Comparison of ENCODE assay signal across 13 cellular contexts in genomic region chr1:153640213-153640612, GRCh38. TPM values are rescaled to one million over a fixed set of nuclear protein-coding genes. Genes with fewer than 3 reads are reported as not detected.
DNase-seq lines count a peak whose midpoint lies in the region; ATAC-seq and TF ChIP-seq lines count a peak whose summit lies in the region.
"Not testable (repeated sequence)": the region's sequence is repeated elsewhere in the genome, so short reads cannot be mapped to it uniquely, and the experiment has no call there.
"Had no signal": no experiment of that assay in that cellular context is flagged by ENCODE, and none has a peak within 500 bp of the region (broad histone marks: within the 10 kb centered on the region; RNA-seq: fewer than 3 reads in every experiment).

No MANE protein-coding gene starts in this region.

- CTCF ChIA-PET in activated CD8-positive, alpha-beta T cell treated with anti-CD3 and anti-CD28 coated beads for 36 hours (lab: Charles Lee) = interaction anchor here (1.4 to 5.5 kb wide), 3 partner anchors 12 to 129 kb away, joined by 3 to 21 read pairs (median 4); no protein-coding TSS in a partner anchor

- H3K4me1 Mint-ChIP-seq in activated CD8-positive, alpha-beta T cell treated with anti-CD3 and anti-CD28 coated beads for 36 hours (ENCODE audit: low read depth) = peaks cover 55% of the 10 kb centered on the region
- H3K4me1 Mint-ChIP-seq in activated naive CD8-positive, alpha-beta T cell (ENCODE audit: low read depth) = peaks cover 65% of the 10 kb centered on the region
- peaks cover 34% of the 10 kb centered on the region for H3K4me1 Mint-ChIP-seq in stimulated activated effector memory CD8-positive, alpha-beta T cell treated with anti-CD3 and anti-CD28 coated beads, Interleukin-12 subunit alpha, Interleukin-12 subunit beta, amount 100 ng/mL, for 72 hours

- H3K36me3 Mint-ChIP-seq in activated CD8-positive, alpha-beta T cell treated with anti-CD3 and anti-CD28 coated beads for 36 hours (ENCODE audit: low read depth) = peaks cover 78% of the 10 kb centered on the region
- H3K36me3 Mint-ChIP-seq in activated naive CD8-positive, alpha-beta T cell = peaks cover 16% of the 10 kb centered on the region
- peaks cover 100% of the 10 kb centered on the region for H3K36me3 Mint-ChIP-seq in stimulated activated effector memory CD8-positive, alpha-beta T cell treated with anti-CD3 and anti-CD28 coated beads, Interleukin-12 subunit alpha, Interleukin-12 subunit beta, amount 100 ng/mL, for 72 hours

- 91 to 94% methylated on average over 5 of the region's 5 CpGs for WGBS in heart right ventricle, 2 donors
- WGBS in psoas muscle, 3 donors = 50 to 80% (median 61%) methylated on average over 5 of the region's 5 CpGs

- H3K27ac ChIP-seq in heart right ventricle = peak overlapping the region in 6 of 10 donors; percentile 73 to 100 (median 100)
- H3K27ac ChIP-seq in left lung = not testable (repeated sequence)
- peak overlapping the region; percentile 100 for H3K27ac ChIP-seq in psoas muscle

- not testable (repeated sequence) for H3K4me3 Mint-ChIP-seq in activated CD8-positive, alpha-beta T cell treated with anti-CD3 and anti-CD28 coated beads for 36 hours; activated naive CD8-positive, alpha-beta T cell; stimulated activated effector memory CD8-positive, alpha-beta T cell treated with anti-CD3 and anti-CD28 coated beads, Interleukin-12 subunit alpha, Interleukin-12 subunit beta, amount 100 ng/mL, for 72 hours

- POLR2A ChIA-PET in activated CD8-positive, alpha-beta T cell treated with anti-CD3 and anti-CD28 coated beads for 36 hours (lab: Charles Lee) = interaction anchor here (0.6 to 6.3 kb wide), 5 partner anchors 10 to 27 kb away, joined by 3 to 72 read pairs (median 4); partner anchors contain the start of gene SNAPIN

- DNase-seq in activated CD8-positive, alpha-beta T cell treated with anti-CD3 and anti-CD28 coated beads for 36 hours; heart right ventricle; left lung; psoas muscle; stimulated activated effector memory CD8-positive, alpha-beta T cell treated with anti-CD3 and anti-CD28 coated beads, Interleukin-12 subunit alpha, Interleukin-12 subunit beta, amount 100 ng/mL, for 72 hours (ENCODE audit: low spot score in 2 of 2): not testable (repeated sequence)
- DNase-seq in activated effector memory CD4-positive, alpha-beta T cell treated with anti-CD3 and anti-CD28 coated beads, Interleukin-2, amount 50 U/mL, for 16 hours = peak; percentile 8

- intact Hi-C loops in activated CD8-positive, alpha-beta T cell treated with anti-CD3 and anti-CD28 coated beads for 36 hours (cut with micrococcal nuclease); heart right ventricle (cut with DNase I); left lung (cut with DNase I): not testable (repeated sequence)
- intact Hi-C loops in psoas muscle (cut with DNase I) = loop anchor here in 1 of 2 donors (1.0 kb wide), 1 partner anchor 9 kb away; no protein-coding TSS in a partner anchor

- not testable (repeated sequence) for ATAC-seq in activated CD8-positive, alpha-beta T cell treated with anti-CD3 and anti-CD28 coated beads for 36 hours; heart right ventricle; psoas muscle; stimulated activated effector memory CD8-positive, alpha-beta T cell treated with anti-CD3 and anti-CD28 coated beads, Interleukin-12 subunit alpha, Interleukin-12 subunit beta, amount 100 ng/mL, for 72 hours
- peak; percentile 53 for ATAC-seq in left lung

- peaks cover 0 to 100% (median 70%) of the 10 kb centered on the region in 9 donors for H3K36me3 ChIP-seq in heart right ventricle
- H3K36me3 ChIP-seq in left lung = peaks cover 12 to 100% of the 10 kb centered on the region in 2 donors
- H3K36me3 ChIP-seq in psoas muscle (ENCODE audit: insufficient read depth in 1 of 2, low read depth in 1 of 2) = peaks cover 29 to 94% of the 10 kb centered on the region in 2 donors

- not testable (repeated sequence) for H3K9me3 Mint-ChIP-seq in activated CD8-positive, alpha-beta T cell treated with anti-CD3 and anti-CD28 coated beads for 36 hours; activated naive CD8-positive, alpha-beta T cell (ENCODE audit: low read depth); stimulated activated effector memory CD8-positive, alpha-beta T cell treated with anti-CD3 and anti-CD28 coated beads, Interleukin-12 subunit alpha, Interleukin-12 subunit beta, amount 100 ng/mL, for 72 hours

- H3K27ac Mint-ChIP-seq in activated CD8-positive, alpha-beta T cell treated with anti-CD3 and anti-CD28 coated beads for 36 hours = peak overlapping the region; percentile 52
- peak overlapping the region; percentile 68 for H3K27ac Mint-ChIP-seq in activated naive CD8-positive, alpha-beta T cell
- peak overlapping the region; percentile 32 for H3K27ac Mint-ChIP-seq in stimulated activated effector memory CD8-positive, alpha-beta T cell treated with anti-CD3 and anti-CD28 coated beads, Interleukin-12 subunit alpha, Interleukin-12 subunit beta, amount 100 ng/mL, for 72 hours

- not testable (repeated sequence) for H3K27me3 Mint-ChIP-seq in activated CD8-positive, alpha-beta T cell treated with anti-CD3 and anti-CD28 coated beads for 36 hours; activated naive CD8-positive, alpha-beta T cell

- not testable (repeated sequence) for TF ChIP-seq CTCF in activated CD8-positive, alpha-beta T cell treated with anti-CD3 and anti-CD28 coated beads for 36 hours (IDR thresholded peaks at IDR 0.05); heart right ventricle (IDR thresholded peaks at IDR 0.05); left lung (IDR thresholded peaks at IDR 0.05); psoas muscle (IDR thresholded peaks at IDR 0.05)

- H3K27me3 ChIP-seq in heart right ventricle; left lung; psoas muscle (ENCODE audit: insufficient read depth in 3 of 3, low read length in 2 of 3): not testable (repeated sequence)

- not testable (repeated sequence) for H3K4me3 ChIP-seq in heart right ventricle, left lung, psoas muscle

- H3K4me1 ChIP-seq in heart right ventricle = peaks cover 6 to 99% (median 81%) of the 10 kb centered on the region in 9 donors
- peaks cover 11 to 52% of the 10 kb centered on the region in 2 donors for H3K4me1 ChIP-seq in left lung
- peaks cover 85% of the 10 kb centered on the region for H3K4me1 ChIP-seq in psoas muscle

- H3K9me3 ChIP-seq in heart right ventricle, left lung, psoas muscle: not testable (repeated sequence)

RNA-seq across cellular contexts. Expression of gene CHTOP, which starts 6.3 kb away (rescaled TPM):
- total RNA-seq in activated CD8-positive, alpha-beta T cell treated with anti-CD3 and anti-CD28 coated beads for 36 hours = 10 to 100 TPM; 76.8 to 83.2 TPM
- 10 to 100 TPM; 67.4 to 95.5 (median 77.8) TPM for total RNA-seq in heart right ventricle
- 10 to 100 TPM; 61.6 to 76.2 TPM for polyA plus RNA-seq in heart right ventricle
- total RNA-seq in left lung = 10 to 100 TPM; 54.5 to 65.5 TPM
- 10 to 100 TPM; 71.1 to 87.7 (median 80.2) TPM for total RNA-seq in psoas muscle
- polyA plus RNA-seq in psoas muscle = 100 to 1,000 TPM in 2 of 3 donors, 10 to 100 TPM in 1; 88.3 to 122 (median 111) TPM

RNA-seq across cellular contexts. Expression of gene S100A1, which starts 12.0 kb away (rescaled TPM):
- not detected for total RNA-seq in activated CD8-positive, alpha-beta T cell treated with anti-CD3 and anti-CD28 coated beads for 36 hours
- total RNA-seq in heart right ventricle (1,000 to 10,000 TPM; 1,287 to 3,035 (median 2,343) TPM), left lung (1 to 10 TPM in 1 of 2 donors, under 1 TPM in 1; 0.93 to 2.3 TPM), psoas muscle (1,000 to 10,000 TPM in 3 of 4 donors, 100 to 1,000 TPM in 1; 785 to 1,205 (median 1,028) TPM)
- polyA plus RNA-seq in heart right ventricle (1,000 to 10,000 TPM in 1 of 2 donors, 100 to 1,000 TPM in 1; 685 to 2,765 TPM), psoas muscle (1,000 to 10,000 TPM in 1 of 3 donors, 100 to 1,000 TPM in 2; 370 to 1,423 (median 918) TPM)
- total RNA-seq: CD4-positive, alpha-beta T cell; CD8-positive, alpha-beta memory T cell; GM12878; GM23248; H1 had no signal
- polyA plus RNA-seq: CD14-positive monocyte had no signal

RNA-seq across cellular contexts. Expression of gene S100A13, which starts 12.9 kb away (rescaled TPM):
- 1 to 10 TPM; 8.1 to 9.4 TPM for total RNA-seq in activated CD8-positive, alpha-beta T cell treated with anti-CD3 and anti-CD28 coated beads for 36 hours
- total RNA-seq in heart right ventricle (100 to 1,000 TPM; 101 to 150 (median 125) TPM), left lung (10 to 100 TPM; 75.1 to 80.0 TPM), psoas muscle (100 to 1,000 TPM in 2 of 4 donors, 10 to 100 TPM in 2; 72.4 to 199 (median 106) TPM)
- polyA plus RNA-seq in heart right ventricle (100 to 1,000 TPM; 173 to 335 TPM), psoas muscle (100 to 1,000 TPM in 2 of 3 donors, 10 to 100 TPM in 1; 79.6 to 159 (median 133) TPM)

RNA-seq across cellular contexts. Expression of gene SNAPIN, which starts 18.3 kb away (rescaled TPM):
- total RNA-seq in activated CD8-positive, alpha-beta T cell treated with anti-CD3 and anti-CD28 coated beads for 36 hours = 10 to 100 TPM; 25.7 to 27.3 TPM
- total RNA-seq in heart right ventricle (10 to 100 TPM; 56.7 to 83.3 (median 73.4) TPM), left lung (10 to 100 TPM; 34.5 to 35.5 TPM), psoas muscle (10 to 100 TPM; 53.9 to 72.0 (median 58.5) TPM)
- polyA plus RNA-seq in heart right ventricle (10 to 100 TPM; 38.6 to 54.4 TPM), psoas muscle (100 to 1,000 TPM in 1 of 3 donors, 10 to 100 TPM in 2; 51.7 to 102 (median 60.4) TPM)

RNA-seq across cellular contexts. Expression of gene S100A14, which starts 24.1 kb away (rescaled TPM):
- not detected for total RNA-seq in activated CD8-positive, alpha-beta T cell treated with anti-CD3 and anti-CD28 coated beads for 36 hours
- total RNA-seq in heart right ventricle (1 to 10 TPM; 1.7 to 7.3 (median 4.6) TPM), left lung (100 to 1,000 TPM in 1 of 2 donors, 10 to 100 TPM in 1; 100.0 to 152 TPM), psoas muscle (under 1 TPM in 1 of 4 donors, not detected in 3; 0.22 TPM)
- polyA plus RNA-seq in heart right ventricle (1 to 10 TPM in 1 of 2 donors, under 1 TPM in 1; 0.80 to 4.1 TPM), psoas muscle (under 1 TPM; 0.38 to 0.48 (median 0.39) TPM)
- total RNA-seq: CD4-positive, alpha-beta T cell; CD8-positive, alpha-beta memory T cell had no signal
- polyA plus RNA-seq: CD14-positive monocyte; CD8-positive, alpha-beta memory T cell had no signal

Comparison
In these comparisons a context has a peak if more than half of its experiments do, and no peak if none do; other contexts are left out.
1. RNA of gene S100A1, which starts 12.0 kb away (total RNA-seq): 1,287 to 3,035 TPM in heart right ventricle and 785 to 1,205 TPM in psoas muscle; 0.93 to 2.3 TPM in left lung and not detected in activated CD8-positive, alpha-beta T cell treated with anti-CD3 and anti-CD28 coated beads for 36 hours; every median in the first group is over 100 times any median in the second.
2. RNA of gene S100A13, which starts 12.9 kb away (total RNA-seq): 101 to 150 TPM in heart right ventricle, 72.4 to 199 TPM in psoas muscle and 75.1 to 80.0 TPM in left lung; 8.1 to 9.4 TPM in activated CD8-positive, alpha-beta T cell treated with anti-CD3 and anti-CD28 coated beads for 36 hours; every median in the first group is over 4 times any median in the second.
3. Peak in every context shown above with its lines, with median percentiles within 50 percentile points of each other: H3K27ac Mint-ChIP-seq.